ENCODE assay signal across 8 cellular contexts in genomic region chr19:16069813-16070365, GRCh38. TPM values are rescaled to one million over a fixed set of nuclear protein-coding genes. Genes with fewer than 3 reads are reported as not detected.
A peak's percentile ranks its signal among the peaks of the same experiment; 100 is the strongest.
DNase-seq lines count a peak whose midpoint lies in the region; ATAC-seq and TF ChIP-seq lines count a peak whose summit lies in the region.

No MANE protein-coding gene starts in this region.

- POLR2A ChIA-PET in AG04449 (lab: Yijun Ruan, JAX), result interaction anchor here (1.0 kb wide), 1 partner anchor 13 kb away, joined by 4 read pairs; no protein-coding TSS in a partner anchor

- H3K9ac ChIP-seq in Karpas-422 (ENCODE audit: low read length), result peak overlapping the region; percentile 30; the same call in 1 of the 2 replicates

- no peaks in the 10 kb centered on the region for H3K27me3 Mint-ChIP-seq in central memory CD8-positive, alpha-beta T cell
- H3K27me3 Mint-ChIP-seq in natural killer cell treated with Interleukin-12 subunit alpha and Interleukin-12 subunit beta and Interleukin-15 and Interleukin-18, amount 100 ng/mL, for 72 hours, result no peaks in the 10 kb centered on the region

- no peak overlapping the region for H3K4me2 ChIP-seq in Karpas-422 (ENCODE audit: low read depth, low read length, poor library complexity, severe bottlenecking)

- H3K9me2 ChIP-seq in Karpas-422 (replicated peaks; ENCODE audit: insufficient read depth, low read length), result no peaks in the 10 kb centered on the region

- no peaks in the 10 kb centered on the region for H3K27me3 ChIP-seq in Karpas-422 (ENCODE audit: low read length)

- TF ChIP-seq CTCF in AG04449 (IDR thresholded peaks at IDR 0.05; ENCODE audit: insufficient read depth, low read length, missing control alignments), result no peak

- peaks cover 23% of the 10 kb centered on the region for H3K4me1 Mint-ChIP-seq in central memory CD8-positive, alpha-beta T cell
- H3K4me1 Mint-ChIP-seq in natural killer cell treated with Interleukin-12 subunit alpha and Interleukin-12 subunit beta and Interleukin-15 and Interleukin-18, amount 100 ng/mL, for 72 hours (ENCODE audit: low read depth in 2 of 2), result peaks cover 17 to 26% of the 10 kb centered on the region in 2 donors

- H3K27ac Mint-ChIP-seq in central memory CD8-positive, alpha-beta T cell (ENCODE audit: low read depth), result no peak overlapping the region
- H3K27ac Mint-ChIP-seq in natural killer cell treated with Interleukin-12 subunit alpha and Interleukin-12 subunit beta and Interleukin-15 and Interleukin-18, amount 100 ng/mL, for 72 hours, result no peak overlapping the region

- H3K4me3 Mint-ChIP-seq in central memory CD8-positive, alpha-beta T cell, result peak overlapping the region; percentile 29
- H3K4me3 Mint-ChIP-seq in natural killer cell treated with Interleukin-12 subunit alpha and Interleukin-12 subunit beta and Interleukin-15 and Interleukin-18, amount 100 ng/mL, for 72 hours, result no peak overlapping the region

- H3K27ac ChIP-seq in Karpas-422 (ENCODE audit: low read length), result no peak overlapping the region

- H3K4me3 ChIP-seq in AG04449 (ENCODE audit: low read depth, low read length) (peak overlapping the region; percentile 62), Karpas-422 (ENCODE audit: low read length) (no peak overlapping the region)

- no peaks in the 10 kb centered on the region for H3K9me3 Mint-ChIP-seq in central memory CD8-positive, alpha-beta T cell
- H3K9me3 Mint-ChIP-seq in natural killer cell treated with Interleukin-12 subunit alpha and Interleukin-12 subunit beta and Interleukin-15 and Interleukin-18, amount 100 ng/mL, for 72 hours, result no peaks in the 10 kb centered on the region

- H2AFZ ChIP-seq in Karpas-422 (ENCODE audit: low read length), result peak overlapping the region; percentile 54; the same call in 1 of the 2 replicates

- H3K79me2 ChIP-seq in Karpas-422 (ENCODE audit: low read length), result no peaks in the 10 kb centered on the region

- DNase-seq in AG04449 (ENCODE audit: low read depth, low spot score), result no peak
- DNase-seq in Karpas-422, result no peak
- no peak for DNase-seq in central memory CD8-positive, alpha-beta T cell (ENCODE audit: low spot score in 2 of 2)
- DNase-seq in natural killer cell treated with Interleukin-12 subunit alpha and Interleukin-12 subunit beta and Interleukin-15 and Interleukin-18, amount 100 ng/mL, for 72 hours (ENCODE audit: low spot score), result peak; percentile 51
- no peak for DNase-seq in stimulated activated CD4-positive, alpha-beta T cell treated with anti-CD3 and anti-CD28 coated beads, Interleukin-2, amount 100 ng/mL, for 24 hours
- DNase-seq in cerebellar nuclear complex (lab: John Stamatoyannopoulos, UW), result no peak
- no peak for DNase-seq in activated CD4-positive, CD25-positive, alpha-beta regulatory T cell treated with anti-CD3 and anti-CD28 coated beads, Interleukin-2, amount 50 U/mL, for 72 hours

- H3K36me3 ChIP-seq in Karpas-422 (ENCODE audit: insufficient read depth, low read length), result no peaks in the 10 kb centered on the region

- no peaks in the 10 kb centered on the region for H4K20me1 ChIP-seq in Karpas-422 (ENCODE audit: insufficient read depth, low read depth, low read length)

- peak; percentile 2 for ATAC-seq in central memory CD8-positive, alpha-beta T cell (replicated peaks; ENCODE audit: extremely low read depth, poor library complexity, severe bottlenecking)
- ATAC-seq in natural killer cell treated with Interleukin-12 subunit alpha and Interleukin-12 subunit beta and Interleukin-15 and Interleukin-18, amount 100 ng/mL, for 72 hours, result no peak
- ATAC-seq in HG03159 (IDR thresholded peaks at IDR 0.05; ENCODE audit: unreplicated experiment), result no peak

- H3K9me3 ChIP-seq in Karpas-422 (ENCODE audit: low read length), result no peaks in the 10 kb centered on the region

- H3K4me1 ChIP-seq in Karpas-422 (ENCODE audit: low read length), result peaks cover 11% of the 10 kb centered on the region

- CTCF ChIA-PET in AG04449 (lab: Yijun Ruan, JAX), result no interaction called here

- H3K36me3 Mint-ChIP-seq in central memory CD8-positive, alpha-beta T cell (ENCODE audit: insufficient read depth), result no peaks in the 10 kb centered on the region
- H3K36me3 Mint-ChIP-seq in natural killer cell treated with Interleukin-12 subunit alpha and Interleukin-12 subunit beta and Interleukin-15 and Interleukin-18, amount 100 ng/mL, for 72 hours, result no peaks in the 10 kb centered on the region

RNA-seq across cellular contexts. Expression of gene TPM4, which starts 6.4 kb away (rescaled TPM):
- total RNA-seq in Karpas-422 (2014; rRNA removed; shearing (Covaris generic); ENCODE audit: low replicate concordance), result 76.7 and 76.9 TPM in 2 replicates
- 100 to 1,000 TPM; 462 to 510 TPM for total RNA-seq in natural killer cell treated with Interleukin-12 subunit alpha and Interleukin-12 subunit beta and Interleukin-15 and Interleukin-18, amount 100 ng/mL, for 72 hours

RNA-seq across cellular contexts. Expression of gene RAB8A, which starts 41.8 kb away (rescaled TPM):
- 30.2 and 48.8 TPM in 2 replicates for total RNA-seq in Karpas-422 (2014; rRNA removed; shearing (Covaris generic); ENCODE audit: low replicate concordance)
- total RNA-seq in natural killer cell treated with Interleukin-12 subunit alpha and Interleukin-12 subunit beta and Interleukin-15 and Interleukin-18, amount 100 ng/mL, for 72 hours, result 100 to 1,000 TPM; 166 to 260 TPM
